In the genomic region with DNA sequence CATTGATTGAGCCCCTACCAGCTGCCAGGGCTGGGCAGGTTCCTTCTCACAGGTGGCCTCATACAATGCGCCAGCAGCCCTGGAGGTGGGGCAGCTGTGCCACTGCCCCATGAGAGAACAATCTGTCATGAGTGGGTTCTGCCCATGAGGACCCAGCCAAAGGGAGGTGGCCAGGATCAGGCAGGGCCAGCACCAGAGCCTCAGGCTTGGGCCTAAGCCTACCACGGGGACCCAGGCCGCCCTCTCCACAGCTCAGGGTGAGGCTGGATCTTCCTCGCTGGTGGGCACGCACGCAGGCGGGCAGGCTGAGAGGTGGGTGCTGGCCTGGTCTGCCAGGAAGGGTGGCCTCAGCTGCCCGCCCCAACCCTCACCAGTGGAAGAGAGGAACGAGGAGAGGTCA, we compare ENCODE assay signal across 21 cellular contexts.
"Had no signal": no experiment of that assay in that cellular context is flagged by ENCODE, and none has a peak within 500 bp of the region (broad histone marks: within the 10 kb centered on the region; RNA-seq: fewer than 3 reads in every experiment).

No MANE protein-coding gene starts in this region.

- H3K4me3 Mint-ChIP-seq: activated CD4-positive, alpha-beta T cell treated with anti-CD3 and anti-CD28 coated beads, Interleukin-2, amount 10 ng/mL, durations not matched to agents 24 days and 14 days; activated CD8-positive, alpha-beta T cell treated with anti-CD3 and anti-CD28 coated beads for 36 hours; activated T-helper 1 cell treated with anti-CD3 and anti-CD28 coated beads, Interleukin-12 subunit alpha, Interleukin-12 subunit beta, Interleukin-2, Interleukin-4 antibody, amounts not matched to agents 30 ng/mL and 10 ng/mL and 1 ng/mL, durations not matched to agents 14 hours and 24 hours and 36 hours; central memory CD8-positive, alpha-beta T cell; naive B cell; stimulated activated effector memory CD8-positive, alpha-beta T cell treated with anti-CD3 and anti-CD28 coated beads, Interleukin-12 subunit alpha, Interleukin-12 subunit beta, amount 100 ng/mL, for 72 hours; T-cell; WTC11 had no signal

- H3K27me3 ChIP-seq: brain microvascular endothelial cell, colonic mucosa, sigmoid colon, testis had no signal

- H3K27ac ChIP-seq: brain microvascular endothelial cell, colonic mucosa, parathyroid adenoma, sigmoid colon, stomach, testis had no signal

- H3K4me1 Mint-ChIP-seq: activated CD4-positive, alpha-beta T cell treated with anti-CD3 and anti-CD28 coated beads, Interleukin-2, amount 10 ng/mL, durations not matched to agents 24 days and 14 days; central memory CD8-positive, alpha-beta T cell; T-cell; WTC11 had no signal

- H3K9me3 Mint-ChIP-seq: activated T-helper 1 cell treated with anti-CD3 and anti-CD28 coated beads, Interleukin-12 subunit alpha, Interleukin-12 subunit beta, Interleukin-2, Interleukin-4 antibody, amounts not matched to agents 30 ng/mL and 10 ng/mL and 1 ng/mL, durations not matched to agents 14 hours and 24 hours and 36 hours; central memory CD8-positive, alpha-beta T cell had no signal

- H3K27ac Mint-ChIP-seq: activated CD4-positive, alpha-beta T cell treated with anti-CD3 and anti-CD28 coated beads, Interleukin-2, amount 10 ng/mL, durations not matched to agents 24 days and 14 days; activated CD8-positive, alpha-beta T cell treated with anti-CD3 and anti-CD28 coated beads for 36 hours; activated T-helper 1 cell treated with anti-CD3 and anti-CD28 coated beads, Interleukin-12 subunit alpha, Interleukin-12 subunit beta, Interleukin-2, Interleukin-4 antibody, amounts not matched to agents 30 ng/mL and 10 ng/mL and 1 ng/mL, durations not matched to agents 14 hours and 24 hours and 36 hours; naive B cell; T-cell; WTC11 had no signal

- H3K4me3 ChIP-seq: colonic mucosa, sigmoid colon, stomach, testis had no signal

- H3K4me1 ChIP-seq: colonic mucosa, parathyroid adenoma, stomach, testis had no signal

- H3K27me3 Mint-ChIP-seq: activated CD4-positive, alpha-beta T cell treated with anti-CD3 and anti-CD28 coated beads, Interleukin-2, amount 10 ng/mL, durations not matched to agents 24 days and 14 days; activated CD8-positive, alpha-beta T cell treated with anti-CD3 and anti-CD28 coated beads for 36 hours; central memory CD8-positive, alpha-beta T cell; T-cell had no signal

- H3K36me3 Mint-ChIP-seq: naive B cell; stimulated activated effector memory CD8-positive, alpha-beta T cell treated with anti-CD3 and anti-CD28 coated beads, Interleukin-12 subunit alpha, Interleukin-12 subunit beta, amount 100 ng/mL, for 72 hours; T-cell had no signal

- H3K36me3 ChIP-seq: brain microvascular endothelial cell, colonic mucosa, sigmoid colon, stomach had no signal

- DNase-seq: activated CD4-positive, alpha-beta T cell treated with anti-CD3 and anti-CD28 coated beads, Interleukin-2, amount 10 ng/mL, durations not matched to agents 24 days and 14 days; activated CD8-positive, alpha-beta T cell treated with anti-CD3 and anti-CD28 coated beads for 36 hours; activated naive CD4-positive, alpha-beta T cell; brain microvascular endothelial cell; colonic mucosa; effector CD4-positive, alpha-beta T cell; hypothalamus; mammary epithelial cell; naive B cell; sigmoid colon; stimulated activated CD4-positive, alpha-beta T cell treated with anti-CD3 and anti-CD28 coated beads, Interleukin-4, amount 100 ng/mL, for 24 hours; testis had no signal

- ATAC-seq: activated CD8-positive, alpha-beta T cell treated with anti-CD3 and anti-CD28 coated beads for 36 hours; left lobe of liver; SK-N-SH treated with all-trans-retinoic acid at 6 μM for 48 hours; stimulated activated effector memory CD8-positive, alpha-beta T cell treated with anti-CD3 and anti-CD28 coated beads, Interleukin-12 subunit alpha, Interleukin-12 subunit beta, amount 100 ng/mL, for 72 hours; T-cell; WTC11 had no signal

- H3K9me3 ChIP-seq: colonic mucosa, testis had no signal
